1 cellular context compared by ENCODE assay signal in genomic region chr17:17591408-17592265, GRCh38.
TF ChIP-seq lines count a peak whose summit lies in the region.

TSS of gene PEMT (minus strand) at chr17:17591708. CDS start at chr17:17591626, 82 bp downstream.

TF ChIP-seq in K562, 482 proteins besides CTCF, POLR2A, EP300 and RAD21 (continued from another document and continues in another):
- TF ChIP-seq ZNF507 (tag; conservative IDR thresholded peaks at IDR 0.05) (no peak), HOXB6 (CRISPR knock-in tag; IDR thresholded peaks at IDR 0.05; ENCODE audit: borderline replicate concordance) (no peak), ZNF407 (IDR thresholded peaks at IDR 0.05; ENCODE audit: low read depth) (no peak), ELF1 (tag; IDR thresholded peaks at IDR 0.05) (peak; percentile 66), HBP1 (CRISPR knock-in tag; IDR thresholded peaks at IDR 0.05) (no peak), ZNF551 (CRISPR knock-in tag; IDR thresholded peaks at IDR 0.05) (no peak), ZNF609 (CRISPR knock-in tag; IDR thresholded peaks at IDR 0.05; ENCODE audit: borderline replicate concordance) (no peak), DPF2 (IDR thresholded peaks at IDR 0.05) (no peak), PKNOX1 (IDR thresholded peaks at IDR 0.05) (0 out of 2 replicates have a peak, but pooled peaks have one; percentile 4), ZNF197 (CRISPR knock-in tag; IDR thresholded peaks at IDR 0.05; ENCODE audit: low read depth) (peak; percentile 96), ZNF518B (CRISPR knock-in tag; IDR thresholded peaks at IDR 0.05) (no peak), ZNF354B (CRISPR knock-in tag; IDR thresholded peaks at IDR 0.05) (no peak), RBM14 (IDR thresholded peaks at IDR 0.05; ENCODE audit: borderline replicate concordance, insufficient read depth, low read depth, low read length) (no peak), BCOR (IDR thresholded peaks at IDR 0.05) (no peak), TFAM (CRISPR knock-in tag; conservative IDR thresholded peaks at IDR 0.05) (no peak), DLX4 (CRISPR knock-in tag; IDR thresholded peaks at IDR 0.05) (no peak), FOXP1 (CRISPR knock-in tag; IDR thresholded peaks at IDR 0.05) (no peak; the same call in none of the 2 replicates), ZNF175 (CRISPR knock-in tag; IDR thresholded peaks at IDR 0.05; ENCODE audit: low read depth) (peak; percentile 89), ATF2 (CRISPR knock-in tag; IDR thresholded peaks at IDR 0.05) (no peak), MEF2A (IDR thresholded peaks at IDR 0.05; ENCODE audit: control insufficient read depth, low read depth, low read length) (no peak), RBFOX2 (IDR thresholded peaks at IDR 0.05; ENCODE audit: low read depth, low read length) (peak; percentile 96), RCOR1 (IDR thresholded peaks at IDR 0.05; ENCODE audit: borderline replicate concordance in 1 of 2, low read depth in 2 of 2, low read length in 2 of 2) (no peak), BACH1 (tag; IDR thresholded peaks at IDR 0.05) (peak; percentile 40; the same call in 1 of the 2 replicates), ZKSCAN1 (IDR thresholded peaks at IDR 0.05; ENCODE audit: low read depth, low read length) (no peak), NR2F6 (CRISPR knock-in tag; IDR thresholded peaks at IDR 0.05) (no peak), JUN (IDR thresholded peaks at IDR 0.05; ENCODE audit: borderline replicate concordance, low read depth, low read length) (no peak), JUN (CRISPR knock-in tag; IDR thresholded peaks at IDR 0.05; ENCODE audit: borderline replicate concordance) (no peak; the same call in 1 of the 2 replicates), ZNF431 (CRISPR knock-in tag; IDR thresholded peaks at IDR 0.05) (no peak), HDAC8 (tag; IDR thresholded peaks at IDR 0.05) (peak; percentile 59; the same call in 1 of the 2 replicates), TFAP4 (CRISPR knock-in tag; IDR thresholded peaks at IDR 0.05; ENCODE audit: borderline replicate concordance) (peak; percentile 77), SP2 (IDR thresholded peaks at IDR 0.05; ENCODE audit: extremely low read depth, low read depth, low read length, poor library complexity, severe bottlenecking) (no peak), CREB3 (tag; conservative IDR thresholded peaks at IDR 0.05; ENCODE audit: low read depth) (peak; percentile 86), SIN3B (IDR thresholded peaks at IDR 0.05; ENCODE audit: low read depth) (peak; percentile 84), HLTF (IDR thresholded peaks at IDR 0.05) (0 out of 2 replicates have a peak, but pooled peaks have one; percentile 17), SMARCC2 (IDR thresholded peaks at IDR 0.05; ENCODE audit: low read depth) (no peak), ZNF212 (CRISPR knock-in tag; IDR thresholded peaks at IDR 0.05) (no peak), PRPF4 (IDR thresholded peaks at IDR 0.05; ENCODE audit: insufficient read depth, low read depth, low read length, poor library complexity, severe bottlenecking) (no peak)
